In the genomic region with DNA sequence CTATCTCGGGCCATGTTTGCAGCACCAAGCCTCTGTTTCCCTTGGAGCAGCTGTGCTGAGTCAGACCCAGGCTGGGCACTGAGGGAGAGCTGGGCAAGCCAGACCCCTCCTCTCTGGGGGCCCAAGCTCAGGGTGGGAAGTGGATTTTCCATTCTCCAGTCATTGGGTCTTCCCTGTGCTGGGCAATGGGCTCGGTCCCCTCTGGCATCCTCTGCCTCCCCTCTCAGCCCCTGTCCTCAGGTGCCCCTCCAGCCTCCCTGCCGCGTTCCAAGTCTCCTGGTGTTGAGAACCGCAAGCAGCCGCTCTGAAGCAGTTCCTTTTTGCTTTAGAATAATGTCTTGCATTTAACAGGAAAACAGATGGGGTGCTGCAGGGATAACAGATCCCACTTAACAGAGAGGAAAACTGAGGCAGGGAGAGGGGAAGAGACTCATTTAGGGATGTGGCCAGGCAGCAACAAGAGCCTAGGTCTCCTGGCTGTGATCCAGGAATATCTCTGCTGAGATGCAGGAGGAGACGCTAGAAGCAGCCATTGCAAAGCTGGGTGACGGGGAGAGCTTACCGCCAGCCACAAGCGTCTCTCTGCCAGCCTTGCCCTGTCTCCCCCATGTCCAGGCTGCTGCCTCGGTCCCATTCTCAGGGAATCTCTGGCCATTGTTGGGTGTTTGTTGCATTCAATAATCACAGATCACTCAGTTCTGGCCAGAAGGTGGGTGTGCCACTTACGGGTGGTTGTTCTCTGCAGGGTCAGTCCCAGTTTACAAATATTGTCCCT, we compare ENCODE assay signal across 16 cellular contexts. TPM values are rescaled to one million over a fixed set of nuclear protein-coding genes. Genes with fewer than 3 reads are reported as not detected.
"Had no signal": no experiment of that assay in that cellular context is flagged by ENCODE, and none has a peak within 500 bp of the region (broad histone marks: within the 10 kb centered on the region; RNA-seq: fewer than 3 reads in every experiment).

No MANE protein-coding gene starts in this region.

- H3K4me2 ChIP-seq: smooth muscle cell had no signal

- H3K9me3 Mint-ChIP-seq: activated naive CD4-positive, alpha-beta T cell treated with anti-CD3 and anti-CD28 coated beads, Interleukin-2, amount 50 U/mL, for 24 hours; T-helper 1 cell treated with Interleukin-12 subunit alpha and Interleukin-12 subunit beta and Interleukin-4 antibody, amounts not matched to agents 30 μg/mL and 1 μg/mL, for 36 hours had no signal

- H3K27me3 ChIP-seq: brain microvascular endothelial cell, heart left ventricle, left lung, right atrium auricular region, tibial artery had no signal

- H3K4me1 Mint-ChIP-seq: activated naive CD4-positive, alpha-beta T cell treated with anti-CD3 and anti-CD28 coated beads, Interleukin-2, amount 50 U/mL, for 24 hours had no signal

- H3K4me3 ChIP-seq: heart left ventricle, left lung, right atrium auricular region, smooth muscle cell, tibial artery had no signal

- H3K36me3 Mint-ChIP-seq: activated naive CD4-positive, alpha-beta T cell treated with anti-CD3 and anti-CD28 coated beads, Interleukin-2, amount 50 U/mL, for 24 hours had no signal

- H3K27me3 Mint-ChIP-seq: activated naive CD4-positive, alpha-beta T cell treated with anti-CD3 and anti-CD28 coated beads, Interleukin-2, amount 50 U/mL, for 24 hours had no signal

- H3K4me3 Mint-ChIP-seq: activated naive CD4-positive, alpha-beta T cell treated with anti-CD3 and anti-CD28 coated beads, Interleukin-2, amount 50 U/mL, for 24 hours; T-helper 1 cell treated with Interleukin-12 subunit alpha and Interleukin-12 subunit beta and Interleukin-4 antibody, amounts not matched to agents 30 μg/mL and 1 μg/mL, for 36 hours had no signal

- H3K27ac ChIP-seq: brain microvascular endothelial cell, heart left ventricle, left lung, right atrium auricular region, tibial artery had no signal

- H3K27ac Mint-ChIP-seq: activated naive CD4-positive, alpha-beta T cell treated with anti-CD3 and anti-CD28 coated beads, Interleukin-2, amount 50 U/mL, for 24 hours; T-helper 1 cell treated with Interleukin-12 subunit alpha and Interleukin-12 subunit beta and Interleukin-4 antibody, amounts not matched to agents 30 μg/mL and 1 μg/mL, for 36 hours had no signal

- DNase-seq: activated effector memory CD4-positive, alpha-beta T cell treated with Interleukin-2 at 50 U/mL for 16 hours; activated T-cell treated with anti-CD3 and anti-CD28 coated beads, Interleukin-2, amount 50 U/mL, for 1 hour; amniotic stem cell; brain microvascular endothelial cell; heart left ventricle; islet precursor cell; tibial artery had no signal

- FAIRE-seq: frontal cortex had no signal

- H3K36me3 ChIP-seq: brain microvascular endothelial cell, heart left ventricle, left lung, right atrium auricular region, tibial artery had no signal

- H3K9me3 ChIP-seq: heart left ventricle, left lung, right atrium auricular region, tibial artery had no signal

- ATAC-seq: activated CD4-positive, CD25-positive, alpha-beta regulatory T cell treated with anti-CD3 and anti-CD28 coated beads, Interleukin-2, amount 50 U/mL, for 24 hours; left lung had no signal

RNA-seq across cellular contexts. Expression of a gene that starts 1.2 kb away (rescaled TPM):
- total RNA-seq: cerebellum, frontal cortex, heart left ventricle, left lung, mesenteric fat pad, right atrium auricular region had no signal
- polyA plus RNA-seq: smooth muscle cell had no signal

RNA-seq across cellular contexts. Expression of a gene that starts 13.4 kb away (rescaled TPM):
- total RNA-seq: cerebellum, frontal cortex, heart left ventricle, left lung, mesenteric fat pad, right atrium auricular region, smooth muscle cell had no signal
- polyA plus RNA-seq: heart left ventricle, smooth muscle cell had no signal
